10 cellular contexts compared by ENCODE assay signal in genomic region chr1:153612111-153612754, GRCh38. TPM values are rescaled to one million over a fixed set of nuclear protein-coding genes. Genes with fewer than 3 reads are reported as not detected.
DNase-seq lines count a peak whose midpoint lies in the region; ATAC-seq and TF ChIP-seq lines count a peak whose summit lies in the region.
"Had no signal": no experiment of that assay in that cellular context is flagged by ENCODE, and none has a peak within 500 bp of the region (broad histone marks: within the 10 kb centered on the region; RNA-seq: fewer than 3 reads in every experiment).

No MANE protein-coding gene starts in this region.

- H3K18ac ChIP-seq in mesendoderm (ENCODE audit: low read length): peak overlapping the region; percentile 29

- H3K36me3 ChIP-seq in NT2/D1 (ENCODE audit: insufficient read depth, insufficient read length, low read length) (peaks cover 9% of the 10 kb centered on the region), mesendoderm (ENCODE audit: control insufficient read depth, insufficient read depth, low read length) (no peaks in the 10 kb centered on the region), thoracic aorta (peaks cover 6% of the 10 kb centered on the region)
- H3K36me3 ChIP-seq: HAP-1 had no signal

- peak overlapping the region; percentile 19 for H3K4me2 ChIP-seq in mesendoderm (ENCODE audit: low read length)

- H3K27ac ChIP-seq in mesendoderm (ENCODE audit: low read depth, low read length) (no peak overlapping the region), thoracic aorta (peak overlapping the region; percentile 81 to 96)

- H2BK120ac ChIP-seq in mesendoderm (ENCODE audit: low read depth, low read length): no peak overlapping the region

- peak overlapping the region; percentile 85 for H3K56ac ChIP-seq in mesendoderm (ENCODE audit: low read length)

- H3K27me3 ChIP-seq in NT2/D1 (ENCODE audit: insufficient read depth, insufficient read length): peaks cover 3% of the 10 kb centered on the region
- H3K27me3 ChIP-seq in mesendoderm (ENCODE audit: insufficient read depth, low read length, poor library complexity): no peaks in the 10 kb centered on the region
- no peaks in the 10 kb centered on the region for H3K27me3 ChIP-seq in thoracic aorta (replicated peaks; ENCODE audit: insufficient read depth)

- H3K9ac ChIP-seq in NT2/D1 (ENCODE audit: insufficient read length, low read depth): peak overlapping the region; percentile 86
- peak overlapping the region; percentile 56 for H3K9ac ChIP-seq in mesendoderm (ENCODE audit: low read length)

- no peak overlapping the region for H2BK5ac ChIP-seq in mesendoderm (ENCODE audit: low read length)

- peak overlapping the region; percentile 46 for H3K4ac ChIP-seq in mesendoderm (ENCODE audit: low read depth, low read length)

- H3K9me3 ChIP-seq in NT2/D1 (ENCODE audit: insufficient read depth, low read length) (no peaks in the 10 kb centered on the region), thoracic aorta (no peaks in the 10 kb centered on the region)
- H3K9me3 ChIP-seq: HAP-1 had no signal

- peaks cover 62% of the 10 kb centered on the region for H3K4me1 ChIP-seq in NT2/D1 (ENCODE audit: insufficient read depth, insufficient read length)
- peaks cover 7% of the 10 kb centered on the region for H3K4me1 ChIP-seq in mesendoderm (ENCODE audit: control insufficient read depth, low read depth, low read length)
- peaks cover 20 to 49% of the 10 kb centered on the region in 2 donors for H3K4me1 ChIP-seq in thoracic aorta (ENCODE audit: control insufficient read depth in 1 of 2, low read depth in 2 of 2)

- ATAC-seq in thoracic aorta (ENCODE audit: insufficient number of reproducible peaks, low FRiP score, low read depth) (no peak), GM21515 (IDR thresholded peaks at IDR 0.05; ENCODE audit: unreplicated experiment) (no peak)

- no peak overlapping the region for H2AK5ac ChIP-seq in mesendoderm (ENCODE audit: low read length)

- H3K23ac ChIP-seq in mesendoderm (ENCODE audit: low read length): no peak overlapping the region

- H3K79me2 ChIP-seq in mesendoderm (ENCODE audit: control insufficient read depth, insufficient read depth, low read length): no peaks in the 10 kb centered on the region

- H2BK15ac ChIP-seq in mesendoderm (replicated peaks; ENCODE audit: low read depth): no peak overlapping the region

- TF ChIP-seq CTCF in epithelial cell of esophagus (IDR thresholded peaks at IDR 0.05; ENCODE audit: insufficient read depth, low read depth, low read length, missing control alignments) (no peak), thoracic aorta (IDR thresholded peaks at IDR 0.05) (no peak)

- no peak overlapping the region for H4K8ac ChIP-seq in mesendoderm (ENCODE audit: low read depth, low read length)

- DNase-seq in NT2/D1 (ENCODE audit: low read depth, low spot score) (no peak), epithelial cell of esophagus (ENCODE audit: low read depth) (peak; percentile 33), mesendoderm (no peak), thoracic aorta (ENCODE audit: low spot score) (no peak), NCI-H2081 treated with DMSO at 0.1 percent for 48 hours (lab: John Stamatoyannopoulos, UW) (no peak)
- no peak for DNase-seq in activated T-cell treated with anti-CD3 and anti-CD28 coated beads, Interleukin-2, amount 50 U/mL, for 48 hours
- no peak for DNase-seq in stimulated activated CD4-positive, alpha-beta T cell treated with anti-CD3 and anti-CD28 coated beads, Interleukin-4, amount 100 ng/mL, for 4 hours
- DNase-seq: MM.1S had no signal

- H4K5ac ChIP-seq in mesendoderm (ENCODE audit: low read length): no peak overlapping the region

- WGBS in mesendoderm (ENCODE audit: extremely low coverage, insufficient coverage, low lambda C conversion rate): no CpG with 5 or more reads among the region's 11 CpGs

- H3K79me1 ChIP-seq in mesendoderm (ENCODE audit: low read length): no peaks in the 10 kb centered on the region

- H3K4me3 ChIP-seq in NT2/D1 (ENCODE audit: insufficient read length, low read depth) (peak overlapping the region; percentile 63), epithelial cell of esophagus (ENCODE audit: low read length) (peak overlapping the region; percentile 100), mesendoderm (ENCODE audit: low read length) (no peak overlapping the region), thoracic aorta (peak overlapping the region; percentile 87)
- H3K4me3 ChIP-seq: HAP-1 had no signal

RNA-seq across cellular contexts. Expression of gene S100A16, which starts 0.7 kb away (rescaled TPM):
- 12.7 TPM for polyA plus RNA-seq in mesendoderm (2013, experiment 1 of 2)
- polyA plus RNA-seq in mesendoderm (2013, experiment 2 of 2): 13.5 TPM
- total RNA-seq in thoracic aorta: 10 to 100 TPM; 81.1 to 82.3 TPM

RNA-seq across cellular contexts. Expression of gene S100A14, which starts 3.9 kb away (rescaled TPM):
- polyA plus RNA-seq in mesendoderm (2013, experiment 1 of 2): 2.4 TPM
- 2.6 TPM for polyA plus RNA-seq in mesendoderm (2013, experiment 2 of 2)
- total RNA-seq in thoracic aorta: 1 to 10 TPM; 4.2 to 4.9 TPM

RNA-seq across cellular contexts. Expression of gene S100A13, which starts 15.1 kb away (rescaled TPM):
- 68.1 TPM for polyA plus RNA-seq in mesendoderm (2013, experiment 1 of 2)
- 65.7 TPM for polyA plus RNA-seq in mesendoderm (2013, experiment 2 of 2)
- 10 to 100 TPM; 64.2 to 82.9 TPM for total RNA-seq in thoracic aorta

RNA-seq across cellular contexts. Expression of gene S100A1, which starts 16.0 kb away (rescaled TPM):
- 0.29 TPM for polyA plus RNA-seq in mesendoderm (2013, experiment 1 of 2)
- polyA plus RNA-seq in mesendoderm (2013, experiment 2 of 2): 0.32 TPM
- not detected for total RNA-seq in thoracic aorta

RNA-seq across cellular contexts. Expression of gene CHTOP, which starts 21.6 kb away (rescaled TPM):
- polyA plus RNA-seq in mesendoderm (2013, experiment 1 of 2): 88.9 TPM
- polyA plus RNA-seq in mesendoderm (2013, experiment 2 of 2): 88.2 TPM
- total RNA-seq in thoracic aorta: 10 to 100 TPM; 39.0 to 78.0 TPM
